ENCODE assay signal across 15 cellular contexts in genomic region chr5:142998316-142998862, GRCh38.
DNase-seq lines count a peak whose midpoint lies in the region; ATAC-seq and TF ChIP-seq lines count a peak whose summit lies in the region.
"Had no signal": no experiment of that assay in that cellular context is flagged by ENCODE, and none has a peak within 500 bp of the region (broad histone marks: within the 10 kb centered on the region; RNA-seq: fewer than 3 reads in every experiment).

No MANE protein-coding gene starts in this region.

- no peaks in the 10 kb centered on the region for H3K27me3 ChIP-seq in effector memory CD4-positive, alpha-beta T cell (replicated peaks; ENCODE audit: control insufficient read depth, insufficient read depth, low read length, poor library complexity, severe bottlenecking)
- H3K27me3 ChIP-seq in hepatocyte: no peaks in the 10 kb centered on the region
- H3K27me3 ChIP-seq: gastroesophageal sphincter had no signal

- no peak overlapping the region for H2AFZ ChIP-seq in hepatocyte

- H3K27ac Mint-ChIP-seq in activated CD4-positive, alpha-beta T cell treated with anti-CD3 and anti-CD28 coated beads for 36 hours: peak overlapping the region; percentile 62
- peak overlapping the region; percentile 84 to 97 for H3K27ac Mint-ChIP-seq in T-cell
- peak overlapping the region; percentile 100 for H3K27ac Mint-ChIP-seq in stimulated activated effector memory CD8-positive, alpha-beta T cell treated with anti-CD3 and anti-CD28 coated beads, Interleukin-12 subunit alpha, Interleukin-12 subunit beta, amount 100 ng/mL, for 72 hours

- POLR2A ChIA-PET in activated CD4-positive, alpha-beta T cell treated with anti-CD3 and anti-CD28 coated beads for 36 hours (lab: Charles Lee): no interaction called here
- POLR2A ChIA-PET in T-cell (lab: Charles Lee): interaction anchor here in 1 of 2 donors (0.5 kb wide), 1 partner anchor 131 kb away, joined by 6 read pairs; no protein-coding TSS in a partner anchor

- CTCF ChIA-PET in activated CD4-positive, alpha-beta T cell treated with anti-CD3 and anti-CD28 coated beads for 36 hours (lab: Charles Lee): interaction anchor here (0.6 kb wide), 1 partner anchor 1153 kb away, joined by 4 read pairs; no protein-coding TSS in a partner anchor
- CTCF ChIA-PET in T-cell (lab: Charles Lee): interaction anchor here (0.6 to 1.5 kb wide), 5 partner anchors 10 to 284 kb away, joined by 3 to 4 read pairs (median 3); no protein-coding TSS in a partner anchor

- no peak overlapping the region for H3K4me3 ChIP-seq in effector memory CD4-positive, alpha-beta T cell (ENCODE audit: insufficient read depth, low read depth, low read length, poor library complexity, severe bottlenecking)
- no peak overlapping the region for H3K4me3 ChIP-seq in hepatocyte
- H3K4me3 ChIP-seq: gastroesophageal sphincter had no signal

- peaks cover 21% of the 10 kb centered on the region for H3K4me1 ChIP-seq in effector memory CD4-positive, alpha-beta T cell (ENCODE audit: control insufficient read depth, insufficient read depth, low read length, poor library complexity, severe bottlenecking)
- H3K4me1 ChIP-seq in hepatocyte (ENCODE audit: insufficient read depth): peaks cover 7% of the 10 kb centered on the region

- WGBS in hepatocyte (ENCODE audit: low lambda C conversion rate, missing lambda C conversion rate): 79% methylated on average over 6 of the region's 6 CpGs

- peaks cover 35% of the 10 kb centered on the region for H3K4me1 Mint-ChIP-seq in activated CD4-positive, alpha-beta T cell treated with anti-CD3 and anti-CD28 coated beads for 36 hours
- peaks cover 24 to 82% (median 66%) of the 10 kb centered on the region in 3 donors for H3K4me1 Mint-ChIP-seq in T-cell
- H3K4me1 Mint-ChIP-seq in stimulated activated effector memory CD8-positive, alpha-beta T cell treated with anti-CD3 and anti-CD28 coated beads, Interleukin-12 subunit alpha, Interleukin-12 subunit beta, amount 100 ng/mL, for 72 hours: peaks cover 92% of the 10 kb centered on the region

- H3K27me3 Mint-ChIP-seq in activated CD4-positive, alpha-beta T cell treated with anti-CD3 and anti-CD28 coated beads for 36 hours: no peaks in the 10 kb centered on the region
- H3K27me3 Mint-ChIP-seq in T-cell: no peaks in the 10 kb centered on the region

- no peaks in the 10 kb centered on the region for H3K9me3 ChIP-seq in effector memory CD4-positive, alpha-beta T cell (ENCODE audit: control insufficient read depth, low read length)
- no peaks in the 10 kb centered on the region for H3K9me3 ChIP-seq in hepatocyte (ENCODE audit: low read depth)
- H3K9me3 ChIP-seq: gastroesophageal sphincter had no signal

- ATAC-seq in activated CD4-positive, alpha-beta T cell treated with anti-CD3 and anti-CD28 coated beads for 36 hours: no peak
- peak; percentile 37 for ATAC-seq in HG02623 (IDR thresholded peaks at IDR 0.05; ENCODE audit: unreplicated experiment)
- no peak for ATAC-seq in T-cell (replicated peaks in 1 of 4)
- ATAC-seq in stimulated activated effector memory CD8-positive, alpha-beta T cell treated with anti-CD3 and anti-CD28 coated beads, Interleukin-12 subunit alpha, Interleukin-12 subunit beta, amount 100 ng/mL, for 72 hours: no peak
- ATAC-seq: gastroesophageal sphincter had no signal

- no peak overlapping the region for H3K4me3 Mint-ChIP-seq in activated CD4-positive, alpha-beta T cell treated with anti-CD3 and anti-CD28 coated beads for 36 hours
- no peak overlapping the region for H3K4me3 Mint-ChIP-seq in T-cell
- peak overlapping the region; percentile 48 for H3K4me3 Mint-ChIP-seq in stimulated activated effector memory CD8-positive, alpha-beta T cell treated with anti-CD3 and anti-CD28 coated beads, Interleukin-12 subunit alpha, Interleukin-12 subunit beta, amount 100 ng/mL, for 72 hours

- H3K36me3 ChIP-seq in effector memory CD4-positive, alpha-beta T cell (ENCODE audit: control insufficient read depth, insufficient read depth, low read length): no peaks in the 10 kb centered on the region
- no peaks in the 10 kb centered on the region for H3K36me3 ChIP-seq in hepatocyte (replicated peaks; ENCODE audit: insufficient read depth, low read depth)
- H3K36me3 ChIP-seq: gastroesophageal sphincter had no signal

- no peak for TF ChIP-seq CTCF in hepatocyte (IDR thresholded peaks at IDR 0.05; ENCODE audit: poor library complexity)

- intact Hi-C loops in activated CD4-positive, alpha-beta T cell treated with anti-CD3 and anti-CD28 coated beads for 36 hours (cut with DNase I, micrococcal nuclease): no loop called here

- no peak for DNase-seq in activated CD4-positive, alpha-beta T cell treated with anti-CD3 and anti-CD28 coated beads for 36 hours
- no peak for DNase-seq in activated CD4-positive, alpha-beta T cell treated with anti-CD3 and anti-CD28 coated beads, Interleukin-2, amount 50 U/mL, for 4 hours
- no peak for DNase-seq in T-cell
- no peak for DNase-seq in stimulated activated effector memory CD8-positive, alpha-beta T cell treated with anti-CD3 and anti-CD28 coated beads, Interleukin-12 subunit alpha, Interleukin-12 subunit beta, amount 100 ng/mL, for 72 hours (ENCODE audit: low spot score in 2 of 2)
- DNase-seq in stimulated activated CD8-positive, alpha-beta memory T cell treated with anti-CD3 and anti-CD28 coated beads, Interleukin-4, amount 100 ng/mL, for 48 hours: no peak
- no peak for DNase-seq in effector memory CD4-positive, alpha-beta T cell
- DNase-seq in hepatocyte (ENCODE audit: low spot score): no peak
- DNase-seq: activated CD4-positive, alpha-beta T cell treated with anti-CD3 and anti-CD28 coated beads for 4 hours; activated naive CD4-positive, alpha-beta T cell treated with anti-CD3 and anti-CD28 coated beads, Interleukin-2, amount 50 U/mL, for 16 hours; DMS53; MV-4-11; Right ventricle myocardium superior; stimulated activated CD4-positive, alpha-beta T cell treated with anti-CD3 and anti-CD28 coated beads, Interleukin-1b, Interleukin-23, amount 100 ng/mL, for 48 hours had no signal

- no peak overlapping the region for H3K4me2 ChIP-seq in hepatocyte

- peaks cover 3% of the 10 kb centered on the region for H3K9me3 Mint-ChIP-seq in activated CD4-positive, alpha-beta T cell treated with anti-CD3 and anti-CD28 coated beads for 36 hours (ENCODE audit: low read depth)
- H3K9me3 Mint-ChIP-seq in T-cell: peaks cover 0 to 4% (median 0%) of the 10 kb centered on the region in 3 donors
- H3K9me3 Mint-ChIP-seq in stimulated activated effector memory CD8-positive, alpha-beta T cell treated with anti-CD3 and anti-CD28 coated beads, Interleukin-12 subunit alpha, Interleukin-12 subunit beta, amount 100 ng/mL, for 72 hours: no peaks in the 10 kb centered on the region

- peaks cover 7% of the 10 kb centered on the region for H3K36me3 Mint-ChIP-seq in activated CD4-positive, alpha-beta T cell treated with anti-CD3 and anti-CD28 coated beads for 36 hours (ENCODE audit: low read depth)
- H3K36me3 Mint-ChIP-seq in T-cell: peaks cover 29% of the 10 kb centered on the region
- peaks cover 11% of the 10 kb centered on the region for H3K36me3 Mint-ChIP-seq in stimulated activated effector memory CD8-positive, alpha-beta T cell treated with anti-CD3 and anti-CD28 coated beads, Interleukin-12 subunit alpha, Interleukin-12 subunit beta, amount 100 ng/mL, for 72 hours

- no peaks in the 10 kb centered on the region for H3K79me2 ChIP-seq in hepatocyte

- no peak overlapping the region for H3K27ac ChIP-seq in effector memory CD4-positive, alpha-beta T cell (ENCODE audit: insufficient read depth, low read length, poor library complexity, severe bottlenecking)
- H3K27ac ChIP-seq in hepatocyte: no peak overlapping the region
- H3K27ac ChIP-seq: gastroesophageal sphincter had no signal

- H4K20me1 ChIP-seq in hepatocyte (ENCODE audit: insufficient read depth, poor library complexity, severe bottlenecking): no peaks in the 10 kb centered on the region

- no peaks in the 10 kb centered on the region for H3K9me2 ChIP-seq in hepatocyte (replicated peaks; ENCODE audit: insufficient read depth)
